ENCODE assay signal across 22 cellular contexts in the genomic region with DNA sequence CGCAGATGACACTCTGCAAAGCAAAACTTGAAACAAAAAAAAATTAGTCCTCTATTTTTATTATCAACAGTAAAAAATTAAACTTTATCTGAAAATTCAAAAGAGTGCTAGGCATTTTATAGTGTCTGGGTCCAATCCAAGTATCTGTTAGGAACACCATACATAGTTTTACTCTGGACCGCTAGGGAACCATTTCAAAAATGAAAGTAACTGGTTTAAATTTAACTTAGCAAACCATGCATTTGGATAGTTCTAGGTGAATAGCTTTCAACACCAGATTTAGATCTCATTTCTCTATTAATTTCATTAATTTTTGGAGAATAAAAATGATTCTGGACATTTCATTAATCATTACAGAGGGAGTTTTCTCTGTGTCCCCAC. TPM values are rescaled to one million over a fixed set of nuclear protein-coding genes. Genes with fewer than 3 reads are reported as not detected.
DNase-seq lines count a peak whose midpoint lies in the region; ATAC-seq, FAIRE-seq and TF ChIP-seq lines count a peak whose summit lies in the region.
"Had no signal": no experiment of that assay in that cellular context is flagged by ENCODE, and none has a peak within 500 bp of the region (broad histone marks: within the 10 kb centered on the region; RNA-seq: fewer than 3 reads in every experiment).

No MANE protein-coding gene starts in this region.

- H3K36me3 ChIP-seq in HCT116 (ENCODE audit: control insufficient read depth in 1 of 2, insufficient read depth in 2 of 2, low read length in 2 of 2) (no peaks in the 10 kb centered on the region), kidney (ENCODE audit: control insufficient read depth in 1 of 2, insufficient read depth in 2 of 2, low read length in 2 of 2) (peaks cover 0 to 7% of the 10 kb centered on the region in 2 donors), psoas muscle (ENCODE audit: insufficient read depth in 1 of 2, low read depth in 1 of 2) (peaks cover 0 to 5% of the 10 kb centered on the region in 2 donors)
- H3K36me3 ChIP-seq: lower lobe of right lung, upper lobe of right lung had no signal

- H3K27me3 Mint-ChIP-seq in chondrocyte (ENCODE audit: low read depth) = no peaks in the 10 kb centered on the region
- H3K27me3 Mint-ChIP-seq in activated T-cell treated with anti-CD3 and anti-CD28 coated beads, Interleukin-2, amount 50 U/mL, for 72 hours (ENCODE audit: low read depth) = no peaks in the 10 kb centered on the region
- H3K27me3 Mint-ChIP-seq: stimulated activated naive CD8-positive, alpha-beta T cell treated with anti-CD3 and anti-CD28 coated beads, Interleukin-15, amount 100 ng/mL, for 72 hours had no signal

- ATAC-seq in HCT116 (no peak), psoas muscle (no peak), HG03280 (IDR thresholded peaks at IDR 0.05; ENCODE audit: unreplicated experiment) (no peak)
- ATAC-seq in activated T-cell treated with anti-CD3 and anti-CD28 coated beads, Interleukin-2, amount 50 U/mL, for 72 hours (replicated peaks in 1 of 2) = no peak
- ATAC-seq: activated naive CD4-positive, alpha-beta T cell treated with anti-CD3 and anti-CD28 coated beads, Interleukin-2, amount 50 U/mL, for 72 hours; heart right ventricle; lower lobe of right lung; stimulated activated naive CD8-positive, alpha-beta T cell treated with anti-CD3 and anti-CD28 coated beads, Interleukin-15, amount 100 ng/mL, for 72 hours; upper lobe of right lung had no signal

- H3K9me3 Mint-ChIP-seq in chondrocyte (ENCODE audit: low read depth) = peaks cover 23% of the 10 kb centered on the region
- peaks cover 4 to 15% of the 10 kb centered on the region in 2 donors for H3K9me3 Mint-ChIP-seq in activated T-cell treated with anti-CD3 and anti-CD28 coated beads, Interleukin-2, amount 50 U/mL, for 72 hours

- H3K4me3 Mint-ChIP-seq in chondrocyte (ENCODE audit: unreplicated experiment) = no peak overlapping the region
- no peak overlapping the region for H3K4me3 Mint-ChIP-seq in activated T-cell treated with anti-CD3 and anti-CD28 coated beads, Interleukin-2, amount 50 U/mL, for 72 hours
- H3K4me3 Mint-ChIP-seq: activated T-helper 1 cell treated with anti-CD3 and anti-CD28 coated beads, Interleukin-12 subunit alpha, Interleukin-12 subunit beta, Interleukin-2, Interleukin-4 antibody, amounts not matched to agents 30 ng/mL and 10 ng/mL and 1 ng/mL, durations not matched to agents 14 hours and 24 hours and 36 hours; stimulated activated naive CD8-positive, alpha-beta T cell treated with anti-CD3 and anti-CD28 coated beads, Interleukin-15, amount 100 ng/mL, for 72 hours; T-helper 1 cell treated with Interleukin-12 subunit alpha and Interleukin-12 subunit beta and Interleukin-4 antibody, amounts not matched to agents 30 μg/mL and 1 μg/mL, for 36 hours had no signal

- BruUV-seq in HCT116 (replicated peaks; lab: Mats Ljungman, UMichigan) = no TSS peak

- H3K9me2 ChIP-seq in HCT116 (ENCODE audit: insufficient read depth) = peaks cover 4% of the 10 kb centered on the region; the same call in 1 of the 2 replicates

- 70 to 76% (median 73%) methylated on average over 2 of the region's 2 CpGs for WGBS in psoas muscle, 3 donors

- no peaks in the 10 kb centered on the region for H3K79me2 ChIP-seq in HCT116 (ENCODE audit: insufficient read depth, low read length)

- no peak overlapping the region for H3K4me3 ChIP-seq in HCT116 (replicated peaks in 1 of 2; ENCODE audit: low read depth in 1 of 2, low read length in 2 of 2)
- H3K4me3 ChIP-seq in kidney (ENCODE audit: low read length in 2 of 2) = peak overlapping the region; percentile 24 to 47
- H3K4me3 ChIP-seq in psoas muscle = peak overlapping the region; percentile 4
- H3K4me3 ChIP-seq: lower lobe of right lung, upper lobe of right lung had no signal

- peaks cover 6% of the 10 kb centered on the region for H3K36me3 Mint-ChIP-seq in chondrocyte (ENCODE audit: low read depth)
- H3K36me3 Mint-ChIP-seq in activated T-cell treated with anti-CD3 and anti-CD28 coated beads, Interleukin-2, amount 50 U/mL, for 72 hours (ENCODE audit: insufficient read depth in 2 of 2) = peaks cover 12 to 16% of the 10 kb centered on the region in 2 donors

- TF ChIP-seq POLR2A in HCT116 (IDR thresholded peaks at IDR 0.05; ENCODE audit: borderline replicate concordance, extremely low read depth, insufficient read depth, insufficient read length) = no peak

- TF ChIP-seq CTCF in HCT116 (IDR thresholded peaks at IDR 0.05 in 2 of 3, conservative IDR thresholded peaks at IDR 0.05 in 1 of 3; ENCODE audit: borderline replicate concordance in 1 of 3, insufficient read depth in 1 of 3, low read depth in 2 of 3, low read length in 2 of 3) (no peak), chondrocyte (IDR thresholded peaks at IDR 0.05) (peak; percentile 29), kidney (IDR thresholded peaks at IDR 0.05; ENCODE audit: borderline replicate concordance, extremely low read depth, insufficient read depth) (no peak), psoas muscle (IDR thresholded peaks at IDR 0.05) (no peak)

- no peak for DNase-seq in HCT116 (ENCODE audit: low read depth, low spot score)
- DNase-seq in chondrocyte (ENCODE audit: low spot score) = no peak
- DNase-seq in kidney = no peak
- no peak for DNase-seq in psoas muscle
- DNase-seq in occipital lobe (lab: John Stamatoyannopoulos, UW) = no peak
- DNase-seq in activated T-cell treated with anti-CD3 and anti-CD28 coated beads, Interleukin-2, amount 50 U/mL, for 72 hours = no peak
- DNase-seq in NK-92 treated with Interleukin-12 subunit alpha and Interleukin-12 subunit beta, amount 100 ng/mL, for 24 hours (lab: John Stamatoyannopoulos, UW) = no peak
- DNase-seq: activated CD4-positive, alpha-beta T cell treated with anti-CD3 and anti-CD28 coated beads for 48 hours; heart right ventricle; lower lobe of right lung; NCI-H1417 treated with DMSO at 0.1 percent for 48 hours; stimulated activated naive CD8-positive, alpha-beta T cell treated with anti-CD3 and anti-CD28 coated beads, Interleukin-15, amount 100 ng/mL, for 72 hours; upper lobe of right lung had no signal

- CTCF ChIA-PET in HCT116 (lab: Charles Lee) = no interaction called here

- intact Hi-C loops in HCT116 (cut with micrococcal nuclease) = no loop called here
- intact Hi-C loops in kidney (cut with DNase I) = no loop called here
- intact Hi-C loops in psoas muscle (cut with DNase I) = no loop called here

- H3K9me3 ChIP-seq in HCT116 (ENCODE audit: control insufficient read depth in 1 of 2, insufficient read depth in 1 of 2, low read depth in 1 of 2, low read length in 2 of 2) = peaks cover 0 to 4% of the 10 kb centered on the region in 2 experiments; a peak in 1 of 4 replicates
- H3K9me3 ChIP-seq in kidney (ENCODE audit: control insufficient read depth in 1 of 2, low read length in 2 of 2) = peaks cover 4% of the 10 kb centered on the region in 2 donors
- H3K9me3 ChIP-seq in psoas muscle = no peaks in the 10 kb centered on the region
- H3K9me3 ChIP-seq: upper lobe of right lung had no signal

- H3K27ac ChIP-seq in HCT116 (ENCODE audit: low read depth, low read length) (no peak overlapping the region), kidney (ENCODE audit: low read depth in 2 of 2, low read length in 2 of 2) (no peak overlapping the region), psoas muscle (no peak overlapping the region)
- H3K27ac ChIP-seq: C4-2B, heart right ventricle, HL-60, lower lobe of right lung, upper lobe of right lung had no signal

- POLR2A ChIA-PET in HCT116 (lab: Charles Lee) = no interaction called here

- H3K4me1 ChIP-seq in HCT116 (ENCODE audit: control insufficient read depth in 1 of 2, insufficient read depth in 2 of 2, low read length in 2 of 2) (no peaks in the 10 kb centered on the region), kidney (ENCODE audit: control insufficient read depth in 1 of 2, insufficient read depth in 1 of 2, low read depth in 1 of 2, low read length in 2 of 2) (peaks cover 5 to 8% of the 10 kb centered on the region in 2 donors), psoas muscle (no peaks in the 10 kb centered on the region)
- H3K4me1 ChIP-seq: lower lobe of right lung, upper lobe of right lung had no signal

- H3K27ac Mint-ChIP-seq in chondrocyte (ENCODE audit: unreplicated experiment) = no peak overlapping the region
- H3K27ac Mint-ChIP-seq in activated T-cell treated with anti-CD3 and anti-CD28 coated beads, Interleukin-2, amount 50 U/mL, for 72 hours = no peak overlapping the region
- H3K27ac Mint-ChIP-seq: activated naive CD4-positive, alpha-beta T cell treated with anti-CD3 and anti-CD28 coated beads, Interleukin-2, amount 50 U/mL, for 72 hours; activated T-helper 1 cell treated with anti-CD3 and anti-CD28 coated beads, Interleukin-12 subunit alpha, Interleukin-12 subunit beta, Interleukin-2, Interleukin-4 antibody, amounts not matched to agents 30 ng/mL and 10 ng/mL and 1 ng/mL, durations not matched to agents 14 hours and 24 hours and 36 hours; stimulated activated naive CD8-positive, alpha-beta T cell treated with anti-CD3 and anti-CD28 coated beads, Interleukin-15, amount 100 ng/mL, for 72 hours; T-helper 1 cell treated with Interleukin-12 subunit alpha and Interleukin-12 subunit beta and Interleukin-4 antibody, amounts not matched to agents 30 μg/mL and 1 μg/mL, for 36 hours had no signal

- H4K20me1 ChIP-seq in HCT116 (ENCODE audit: insufficient read depth) = no peaks in the 10 kb centered on the region

- TF ChIP-seq RAD21 in HCT116 (IDR thresholded peaks at IDR 0.05; ENCODE audit: low read depth) = no peak

- peaks cover 17% of the 10 kb centered on the region for H3K4me1 Mint-ChIP-seq in chondrocyte (ENCODE audit: low read depth)
- no peaks in the 10 kb centered on the region for H3K4me1 Mint-ChIP-seq in activated T-cell treated with anti-CD3 and anti-CD28 coated beads, Interleukin-2, amount 50 U/mL, for 72 hours (ENCODE audit: low read depth)
- H3K4me1 Mint-ChIP-seq: stimulated activated naive CD8-positive, alpha-beta T cell treated with anti-CD3 and anti-CD28 coated beads, Interleukin-15, amount 100 ng/mL, for 72 hours had no signal

- peak; percentile 77 for FAIRE-seq in kidney (lab: Jason Lieb, UNC)
- FAIRE-seq: colon had no signal

- RAD21 ChIA-PET in HCT116 (lab: Charles Lee; ENCODE audit: low non-redundant PET in 1 of 2, low total read pairs in 2 of 2, uncharacterized antibody in 2 of 2, unreplicated experiment in 2 of 2) = no interaction called here

- no peak overlapping the region for H3K4me2 ChIP-seq in HCT116 (ENCODE audit: low read length)

- H3K9ac ChIP-seq in HCT116 (ENCODE audit: low read length) (no peak overlapping the region), kidney (ENCODE audit: low read length in 2 of 2) (no peak overlapping the region)

- H2AFZ ChIP-seq in HCT116 (ENCODE audit: low read depth, low read length, poor library complexity, severe bottlenecking) = peak overlapping the region; percentile 42

- H3K27me3 ChIP-seq in HCT116 (ENCODE audit: insufficient read depth, low read length) = no peaks in the 10 kb centered on the region
- no peaks in the 10 kb centered on the region for H3K27me3 ChIP-seq in psoas muscle (ENCODE audit: insufficient read depth in 3 of 3, low read length in 2 of 3)
- H3K27me3 ChIP-seq: heart right ventricle, upper lobe of right lung had no signal

RNA-seq across cellular contexts. Expression of a gene that starts 1.2 kb away (rescaled TPM):
- total RNA-seq in HCT116 (2021; ENCODE audit: unreplicated experiment) (0.10 TPM), chondrocyte (0.17 to 0.63 TPM in 2 of 3 replicates, not detected in the other), kidney (2.1 TPM), psoas muscle (under 1 TPM in 3 of 4 donors, not detected in 1; 0.29 to 0.91 (median 0.49) TPM), occipital lobe (0.62 TPM)
- polyA plus RNA-seq in HCT116 (2012) = 0.05 and 0.12 TPM in 2 replicates
- polyA plus RNA-seq in kidney (ENCODE audit: insufficient read depth, low read depth, low replicate concordance) (5.7 TPM), psoas muscle (under 1 TPM; 0.32 to 0.49 (median 0.44) TPM)
- total RNA-seq in activated T-cell treated with anti-CD3 and anti-CD28 coated beads, Interleukin-2, amount 50 U/mL, for 72 hours = 1 to 10 TPM in 1 of 2 donors, under 1 TPM in 1; 0.79 to 1.2 TPM
- total RNA-seq: activated T-helper 1 cell treated with anti-CD3 and anti-CD28 coated beads, Interleukin-12 subunit alpha, Interleukin-12 subunit beta, Interleukin-2, Interleukin-4 antibody, amounts not matched to agents 30 ng/mL and 10 ng/mL and 1 ng/mL, durations not matched to agents 14 hours and 24 hours and 36 hours had no signal

RNA-seq across cellular contexts. Expression of a gene that starts 37.1 kb away (rescaled TPM):
- total RNA-seq in HCT116 (2021; ENCODE audit: unreplicated experiment) = 8.6 TPM
- polyA plus RNA-seq in HCT116 (2012) = 2.2 and 2.9 TPM in 2 replicates
- 13.3 to 13.4 TPM (median 13.4 TPM) in 3 replicates for total RNA-seq in chondrocyte
- 69.8 TPM for total RNA-seq in kidney
- polyA plus RNA-seq in kidney (ENCODE audit: insufficient read depth, low read depth, low replicate concordance) = 29.5 TPM
- 1 to 10 TPM; 3.9 to 6.8 (median 4.8) TPM for total RNA-seq in psoas muscle
- polyA plus RNA-seq in psoas muscle = 1 to 10 TPM; 2.6 to 5.1 (median 5.0) TPM
- total RNA-seq in occipital lobe = 7.2 TPM
- 10 to 100 TPM; 15.4 to 20.4 TPM for total RNA-seq in activated T-cell treated with anti-CD3 and anti-CD28 coated beads, Interleukin-2, amount 50 U/mL, for 72 hours

RNA-seq across cellular contexts. Expression of a gene that starts 37.5 kb away (rescaled TPM):
- total RNA-seq in HCT116 (2021; ENCODE audit: unreplicated experiment) = not detected
- not detected in 2 replicates for polyA plus RNA-seq in HCT116 (2012)
- not detected in 3 replicates for total RNA-seq in chondrocyte
- 1.5 TPM for total RNA-seq in kidney
- 15.7 TPM for polyA plus RNA-seq in kidney (ENCODE audit: insufficient read depth, low read depth, low replicate concordance)
- under 1 TPM in 1 of 4 donors, not detected in 3; 0.22 TPM for total RNA-seq in psoas muscle
- under 1 TPM in 2 of 3 donors, not detected in 1; 0.08 to 0.19 TPM for polyA plus RNA-seq in psoas muscle
- not detected for total RNA-seq in occipital lobe
- not detected for total RNA-seq in activated T-cell treated with anti-CD3 and anti-CD28 coated beads, Interleukin-2, amount 50 U/mL, for 72 hours
- total RNA-seq: activated naive CD4-positive, alpha-beta T cell treated with anti-CD3 and anti-CD28 coated beads, Interleukin-2, amount 50 U/mL, for 72 hours; activated T-helper 1 cell treated with anti-CD3 and anti-CD28 coated beads, Interleukin-12 subunit alpha, Interleukin-12 subunit beta, Interleukin-2, Interleukin-4 antibody, amounts not matched to agents 30 ng/mL and 10 ng/mL and 1 ng/mL, durations not matched to agents 14 hours and 24 hours and 36 hours; NCI-H460 had no signal
- polyA plus RNA-seq: AG04450 had no signal

Comparison
In these comparisons a context has a peak if more than half of its experiments do, and no peak if none do; other contexts are left out.
1. H3K4me3 ChIP-seq: peak in kidney (2 of 2) and psoas muscle (single experiment); none in HCT116 (0 of 2).